2 cellular contexts compared by ENCODE assay signal in the genomic region with DNA sequence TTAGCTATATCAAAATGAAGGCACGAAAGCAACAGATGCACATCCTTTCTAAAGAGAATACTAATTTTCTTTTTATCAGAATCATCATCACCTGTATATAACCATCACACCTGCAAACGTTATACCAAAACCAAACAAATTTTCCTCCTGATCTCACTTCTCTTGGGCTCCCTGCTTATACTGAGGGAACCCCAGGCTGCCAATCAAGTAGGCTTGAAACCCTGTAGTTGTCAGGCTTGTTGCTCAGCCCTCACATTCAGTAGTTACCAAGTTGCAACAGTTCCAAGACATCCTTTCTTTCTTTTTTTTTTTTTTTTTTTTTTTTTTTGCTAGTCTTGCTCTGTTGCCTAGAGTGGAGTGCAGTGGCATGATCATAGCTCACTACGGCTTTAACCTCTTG.
TF ChIP-seq lines count a peak whose summit lies in the region.

No MANE protein-coding gene starts in this region.

TF ChIP-seq in GM12891, 5 proteins besides CTCF, POLR2A, EP300 and RAD21 (continued from another document):
- no peak for TF ChIP-seq POU2F2 (IDR thresholded peaks at IDR 0.05; ENCODE audit: low read depth, low read length)

TF ChIP-seq in HEK293T, 16 proteins besides CTCF, POLR2A, EP300 and RAD21:
- peak; percentile 66 for TF ChIP-seq PKNOX1 (IDR thresholded peaks at IDR 0.05)
- no peak for TF ChIP-seq ARNT (IDR thresholded peaks at IDR 0.05)
TF ChIP-seq in HEK293T: peak in this region for 1.
